ENCODE assay signal across 8 cellular contexts in genomic region chr17:81682565-81683207, GRCh38. TPM values are rescaled to one million over a fixed set of nuclear protein-coding genes. Genes with fewer than 3 reads are reported as not detected.
DNase-seq lines count a peak whose midpoint lies in the region; ATAC-seq and TF ChIP-seq lines count a peak whose summit lies in the region.

No MANE protein-coding gene starts in this region.

- H3K36me3 ChIP-seq in HCT116 (ENCODE audit: control insufficient read depth in 1 of 2, insufficient read depth in 2 of 2, low read length in 2 of 2) (peaks cover 10 to 29% of the 10 kb centered on the region in 2 experiments), SJSA1 (peaks cover 69% of the 10 kb centered on the region), skeletal muscle satellite cell (ENCODE audit: insufficient read depth, low read length) (peaks cover 41% of the 10 kb centered on the region)

- TF ChIP-seq CTCF in HCT116 (IDR thresholded peaks at IDR 0.05 in 2 of 3, conservative IDR thresholded peaks at IDR 0.05 in 1 of 3; ENCODE audit: borderline replicate concordance in 1 of 3, insufficient read depth in 1 of 3, low read depth in 2 of 3, low read length in 2 of 3), result no peak

- H3K27ac ChIP-seq in HCT116 (ENCODE audit: low read depth, low read length), result peak overlapping the region; percentile 92
- peak overlapping the region; percentile 56 for H3K27ac ChIP-seq in SJSA1

- H4K20me1 ChIP-seq in HCT116 (ENCODE audit: insufficient read depth), result peaks cover 6% of the 10 kb centered on the region; the same call in 1 of the 2 replicates

- H3K4me3 ChIP-seq in HCT116 (replicated peaks in 1 of 2; ENCODE audit: low read depth in 1 of 2, low read length in 2 of 2) (peak overlapping the region; percentile 86 to 99), SJSA1 (peak overlapping the region; percentile 98), skeletal muscle satellite cell (ENCODE audit: low read length) (peak overlapping the region; percentile 86)

- H3K4me2 ChIP-seq in HCT116 (ENCODE audit: low read length) (peak overlapping the region; percentile 96), skeletal muscle satellite cell (ENCODE audit: low read length) (peak overlapping the region; percentile 92)

- no peaks in the 10 kb centered on the region for H3K9me2 ChIP-seq in HCT116 (ENCODE audit: insufficient read depth)

- peaks cover 61% of the 10 kb centered on the region for H3K79me2 ChIP-seq in HCT116 (ENCODE audit: insufficient read depth, low read length)

- H3K27me3 ChIP-seq in HCT116 (ENCODE audit: insufficient read depth, low read length) (no peaks in the 10 kb centered on the region), SJSA1 (replicated peaks) (no peaks in the 10 kb centered on the region), skeletal muscle satellite cell (ENCODE audit: control insufficient read depth, insufficient read depth, low read length) (no peaks in the 10 kb centered on the region)

- H3K9ac ChIP-seq in HCT116 (ENCODE audit: low read length) (peak overlapping the region; percentile 85), skeletal muscle satellite cell (ENCODE audit: low read depth, low read length) (peak overlapping the region; percentile 95)

- POLR2A ChIA-PET in HCT116 (lab: Charles Lee), result interaction anchor here (1.1 to 4.4 kb wide), 5 partner anchors 17 to 164 kb away, joined by 3 to 33 read pairs (median 6); partner anchors contain the start of genes CCDC137, MRPL12 and OXLD1

- H3K9me3 ChIP-seq in HCT116 (ENCODE audit: control insufficient read depth in 1 of 2, insufficient read depth in 1 of 2, low read depth in 1 of 2, low read length in 2 of 2) (no peaks in the 10 kb centered on the region), SJSA1 (replicated peaks) (no peaks in the 10 kb centered on the region), skeletal muscle satellite cell (replicated peaks; ENCODE audit: low read length) (no peaks in the 10 kb centered on the region)

- BruUV-seq in HCT116 (replicated peaks; lab: Mats Ljungman, UMichigan), result no TSS peak

- intact Hi-C loops in HCT116 (cut with micrococcal nuclease), result loop anchor here (1.0 to 2.0 kb wide), 2 partner anchors 15 to 20 kb away; partner anchors contain the start of gene MRPL12

- DNase-seq in HCT116 (ENCODE audit: low read depth, low spot score), result no peak
- DNase-seq in SJSA1 (ENCODE audit: low read depth in 1 of 2, low spot score in 2 of 2), result peak in 1 of 2 experiments; percentile 46
- DNase-seq in fibroblast of peridontal ligament (ENCODE audit: extremely low read depth), result peak; percentile 18
- no peak for DNase-seq in activated CD4-positive, alpha-beta T cell treated with anti-CD3 and anti-CD28 coated beads, Interleukin-2, amount 50 U/mL, for 1 hour
- no peak for DNase-seq in stimulated activated CD4-positive, alpha-beta T cell treated with anti-CD3 and anti-CD28 coated beads, Interleukin-15, amount 100 ng/mL, for 24 hours
- DNase-seq in SHP77 treated with DMSO at 0.1 percent for 48 hours (lab: John Stamatoyannopoulos, UW), result no peak

- no peak for TF ChIP-seq RAD21 in HCT116 (IDR thresholded peaks at IDR 0.05; ENCODE audit: low read depth)

- peaks cover 18 to 23% of the 10 kb centered on the region in 2 experiments for H3K4me1 ChIP-seq in HCT116 (ENCODE audit: control insufficient read depth in 1 of 2, insufficient read depth in 2 of 2, low read length in 2 of 2)
- peaks cover 29% of the 10 kb centered on the region for H3K4me1 ChIP-seq in SJSA1 (replicated peaks)
- H3K4me1 ChIP-seq in skeletal muscle satellite cell (ENCODE audit: control insufficient read depth, insufficient read depth, low read length), result peaks cover 32% of the 10 kb centered on the region

- H2AFZ ChIP-seq in HCT116 (ENCODE audit: low read depth, low read length, poor library complexity, severe bottlenecking), result no peak overlapping the region

- CTCF ChIA-PET in HCT116 (lab: Charles Lee), result no interaction called here

- RAD21 ChIA-PET in HCT116 (lab: Charles Lee; ENCODE audit: low non-redundant PET in 1 of 2, low total read pairs in 2 of 2, uncharacterized antibody in 2 of 2, unreplicated experiment in 2 of 2), result interaction anchor here (1.2 kb wide), 2 partner anchors 19 to 20 kb away, joined by 4 read pairs; partner anchors contain the start of gene MRPL12 (in 1 of the 2)

- TF ChIP-seq POLR2A in HCT116 (IDR thresholded peaks at IDR 0.05; ENCODE audit: borderline replicate concordance, extremely low read depth, insufficient read depth, insufficient read length), result no peak

- ATAC-seq in HCT116 (no peak), GM18867 (IDR thresholded peaks at IDR 0.05; ENCODE audit: unreplicated experiment) (no peak)

TF ChIP-seq in HCT116, 20 proteins besides CTCF, POLR2A, EP300 and RAD21 (continues in another document):
- TF ChIP-seq EZH2phosphoT487 (IDR thresholded peaks at IDR 0.05; ENCODE audit: borderline replicate concordance), result no peak
- no peak for TF ChIP-seq ZNF274 (IDR thresholded peaks at IDR 0.05; ENCODE audit: low read depth, low read length)
- no peak for TF ChIP-seq MAX (IDR thresholded peaks at IDR 0.05)
- no peak for TF ChIP-seq FOSL1 (IDR thresholded peaks at IDR 0.05; ENCODE audit: low read depth)
- TF ChIP-seq SIN3A (IDR thresholded peaks at IDR 0.05; ENCODE audit: low read depth), result no peak
- TF ChIP-seq TCF7L2 (IDR thresholded peaks at IDR 0.05; ENCODE audit: borderline replicate concordance, extremely low read depth, insufficient read depth, insufficient read length), result no peak
- no peak for TF ChIP-seq CBX3 (IDR thresholded peaks at IDR 0.05; ENCODE audit: low read depth)
- TF ChIP-seq REST (IDR thresholded peaks at IDR 0.05; ENCODE audit: low read depth), result no peak
- no peak for TF ChIP-seq ATF3 (IDR thresholded peaks at IDR 0.05)
- no peak for TF ChIP-seq YY1 (IDR thresholded peaks at IDR 0.05; ENCODE audit: extremely low read depth, insufficient replicate concordance, low read depth, low read length)
- TF ChIP-seq EZH2 (IDR thresholded peaks at IDR 0.05), result no peak

RNA-seq across cellular contexts. Expression of gene ARL16, which starts 0.9 kb away (rescaled TPM):
- 47.5 TPM for total RNA-seq in HCT116 (2021; ENCODE audit: unreplicated experiment)
- 39.0 and 43.1 TPM in 2 replicates for polyA plus RNA-seq in HCT116 (2012)
- 41.0 and 53.3 TPM in 2 replicates for total RNA-seq in SJSA1 (2014; rRNA removed; shearing (Covaris generic))
- total RNA-seq in skeletal muscle satellite cell (2012; rRNA removed), result 14.4 and 24.7 TPM in 2 replicates

RNA-seq across cellular contexts. Expression of gene HGS, which starts 1.1 kb away (rescaled TPM):
- 231 TPM for total RNA-seq in HCT116 (2021; ENCODE audit: unreplicated experiment)
- polyA plus RNA-seq in HCT116 (2012), result 235 and 241 TPM in 2 replicates
- total RNA-seq in SJSA1 (2014; rRNA removed; shearing (Covaris generic)), result 126 and 146 TPM in 2 replicates
- total RNA-seq in skeletal muscle satellite cell (2012; rRNA removed), result 106 and 108 TPM in 2 replicates

RNA-seq across cellular contexts. Expression of gene CCDC137, which starts 16.1 kb away (rescaled TPM):
- total RNA-seq in HCT116 (2021; ENCODE audit: unreplicated experiment), result 77.5 TPM
- 39.7 and 42.4 TPM in 2 replicates for polyA plus RNA-seq in HCT116 (2012)
- total RNA-seq in SJSA1 (2014; rRNA removed; shearing (Covaris generic)), result 41.2 and 48.5 TPM in 2 replicates
- total RNA-seq in skeletal muscle satellite cell (2012; rRNA removed), result 9.0 and 9.6 TPM in 2 replicates

RNA-seq across cellular contexts. Expression of gene OXLD1, which starts 16.3 kb away (rescaled TPM):
- 75.9 TPM for total RNA-seq in HCT116 (2021; ENCODE audit: unreplicated experiment)
- 79.6 and 84.0 TPM in 2 replicates for polyA plus RNA-seq in HCT116 (2012)
- 49.7 and 82.3 TPM in 2 replicates for total RNA-seq in SJSA1 (2014; rRNA removed; shearing (Covaris generic))
- 45.0 and 47.4 TPM in 2 replicates for total RNA-seq in skeletal muscle satellite cell (2012; rRNA removed)

RNA-seq across cellular contexts. Expression of gene MRPL12, which starts 20.5 kb away (rescaled TPM):
- 260 TPM for total RNA-seq in HCT116 (2021; ENCODE audit: unreplicated experiment)
- polyA plus RNA-seq in HCT116 (2012), result 178 and 227 TPM in 2 replicates
- 19.5 and 34.3 TPM in 2 replicates for total RNA-seq in SJSA1 (2014; rRNA removed; shearing (Covaris generic))
- total RNA-seq in skeletal muscle satellite cell (2012; rRNA removed), result 26.6 and 28.6 TPM in 2 replicates
